Comparison of ENCODE assay signal across 21 cellular contexts in genomic region chr11:28777126-28777525, GRCh38.
"Had no signal": no experiment of that assay in that cellular context is flagged by ENCODE, and none has a peak within 500 bp of the region (broad histone marks: within the 10 kb centered on the region; RNA-seq: fewer than 3 reads in every experiment).

No MANE protein-coding gene starts in this region.

- H3K27me3 ChIP-seq: esophagus muscularis mucosa, sigmoid colon, testis, tibial artery had no signal

- H3K27me3 Mint-ChIP-seq: naive B cell; natural killer cell treated with Interleukin-12 subunit alpha and Interleukin-12 subunit beta and Interleukin-15 and Interleukin-18, amount 100 ng/mL, for 72 hours; stimulated activated memory B cell treated with anti-CD40 and anti-IgM and Interleukin-4, amounts not matched to agents 10 μg/mL and 1 μg/mL and 100 μg/mL, for 72 hours; type B pancreatic cell had no signal

- H3K4me3 ChIP-seq: coronary artery, esophagus muscularis mucosa, lung, mucosa of descending colon, prostate gland, sigmoid colon, testis, tibial artery had no signal

- H3K27ac Mint-ChIP-seq: mesothelial cell of epicardium; naive B cell; natural killer cell treated with Interleukin-12 subunit alpha and Interleukin-12 subunit beta and Interleukin-15 and Interleukin-18, amount 100 ng/mL, for 72 hours; stimulated activated memory B cell treated with anti-CD40 and anti-IgM and Interleukin-4, amounts not matched to agents 10 μg/mL and 1 μg/mL and 100 μg/mL, for 72 hours; type B pancreatic cell had no signal

- H3K4me1 ChIP-seq: esophagus muscularis mucosa, prostate gland, sigmoid colon, testis, tibial artery had no signal

- H3K36me3 ChIP-seq: esophagus muscularis mucosa, prostate gland, sigmoid colon, tibial artery had no signal

- H3K27ac ChIP-seq: coronary artery, esophagus muscularis mucosa, prostate gland, sigmoid colon, testis, tibial artery had no signal

- H3K36me3 Mint-ChIP-seq: naive B cell; stimulated activated memory B cell treated with anti-CD40 and anti-IgM and Interleukin-4, amounts not matched to agents 10 μg/mL and 1 μg/mL and 100 μg/mL, for 72 hours; type B pancreatic cell had no signal

- H3K4me1 Mint-ChIP-seq: mesothelial cell of epicardium; naive B cell; neural crest cell; stimulated activated memory B cell treated with anti-CD40 and anti-IgM and Interleukin-4, amounts not matched to agents 10 μg/mL and 1 μg/mL and 100 μg/mL, for 72 hours had no signal

- H3K4me3 Mint-ChIP-seq: mesothelial cell of epicardium; naive B cell; natural killer cell treated with Interleukin-12 subunit alpha and Interleukin-12 subunit beta and Interleukin-15 and Interleukin-18, amount 100 ng/mL, for 72 hours; neural crest cell; stimulated activated memory B cell treated with anti-CD40 and anti-IgM and Interleukin-4, amounts not matched to agents 10 μg/mL and 1 μg/mL and 100 μg/mL, for 72 hours; type B pancreatic cell had no signal

- H3K9me3 ChIP-seq: prostate gland, testis had no signal

- DNase-seq: dermis blood vessel endothelial cell; effector memory CD4-positive, alpha-beta T cell; mesenchymal stem cell; mucosa of descending colon; naive B cell; sigmoid colon; stimulated activated CD4-positive, alpha-beta T cell treated with anti-CD3 and anti-CD28 coated beads, Interleukin-4, amount 100 ng/mL, for 4 hours; stimulated activated naive CD8-positive, alpha-beta T cell treated with anti-CD3 and anti-CD28 coated beads, Interleukin-15, Interleukin-2, amounts not matched to agents 100 U/mL and 50 U/mL, for 24 hours; substantia nigra; testis; tibial artery had no signal

- ATAC-seq: mucosa of descending colon; natural killer cell treated with Interleukin-12 subunit alpha and Interleukin-12 subunit beta and Interleukin-15 and Interleukin-18, amount 100 ng/mL, for 72 hours; right cardiac atrium; stimulated activated memory B cell treated with anti-CD40 and anti-IgM and Interleukin-4, amounts not matched to agents 10 μg/mL and 1 μg/mL and 100 μg/mL, for 72 hours; stimulated activated naive CD8-positive, alpha-beta T cell treated with anti-CD3 and anti-CD28 coated beads, Interleukin-15, Interleukin-2, amounts not matched to agents 100 U/mL and 50 U/mL, for 24 hours had no signal
